Comparison of ENCODE assay signal across 8 cellular contexts in genomic region chr1:172895050-172895460, GRCh38.
A peak's percentile ranks its signal among the peaks of the same experiment; 100 is the strongest.
DNase-seq lines count a peak whose midpoint lies in the region; ATAC-seq and TF ChIP-seq lines count a peak whose summit lies in the region.

No MANE protein-coding gene starts in this region.

- WGBS in neuronal stem cell (ENCODE audit: extremely low coverage in 2 of 2, insufficient read length in 2 of 2, insufficient replicate concordance in 1 of 2), 2 donors = no CpG with 5 or more reads among the region's 5 CpGs

- no peak overlapping the region for H3K27ac ChIP-seq in neuronal stem cell (replicated peaks; ENCODE audit: low read length)

- H3K4me1 ChIP-seq in neuronal stem cell (ENCODE audit: control insufficient read depth in 2 of 2, insufficient read depth in 1 of 2, low read depth in 1 of 2, low read length in 2 of 2) = peaks cover 0 to 2% of the 10 kb centered on the region in 2 donors

- peaks cover 38% of the 10 kb centered on the region for H3K27me3 Mint-ChIP-seq in activated CD4-positive, alpha-beta T cell treated with anti-CD3 and anti-CD28 coated beads, Interleukin-2, amount 10 ng/mL, durations not matched to agents 24 days and 14 days
- H3K27me3 Mint-ChIP-seq in T-helper 1 cell treated with Interleukin-12 subunit alpha and Interleukin-12 subunit beta and Interleukin-4 antibody, amounts not matched to agents 30 μg/mL and 1 μg/mL, for 36 hours (ENCODE audit: low read depth) = peaks cover 42% of the 10 kb centered on the region
- peaks cover 0 to 2% of the 10 kb centered on the region in 2 donors for H3K27me3 Mint-ChIP-seq in natural killer cell (ENCODE audit: low read depth in 2 of 2)

- no peak overlapping the region for H2AK5ac ChIP-seq in neuronal stem cell (ENCODE audit: low read depth, low read length)

- no peak overlapping the region for H3K4me3 ChIP-seq in neuronal stem cell (ENCODE audit: low read length in 2 of 2)

- no peak overlapping the region for H2BK15ac ChIP-seq in neuronal stem cell (ENCODE audit: low read length)

- no peak overlapping the region for H2AFZ ChIP-seq in neuronal stem cell (ENCODE audit: low read length)

- H3K27ac Mint-ChIP-seq in activated CD4-positive, alpha-beta T cell treated with anti-CD3 and anti-CD28 coated beads, Interleukin-2, amount 10 ng/mL, durations not matched to agents 24 days and 14 days = peak overlapping the region; percentile 14
- peak overlapping the region; percentile 58 for H3K27ac Mint-ChIP-seq in T-helper 1 cell treated with Interleukin-12 subunit alpha and Interleukin-12 subunit beta and Interleukin-4 antibody, amounts not matched to agents 30 μg/mL and 1 μg/mL, for 36 hours
- peak overlapping the region; percentile 56 to 80 for H3K27ac Mint-ChIP-seq in natural killer cell

- no peak overlapping the region for H2BK12ac ChIP-seq in neuronal stem cell (ENCODE audit: low read length)

- no peaks in the 10 kb centered on the region for H3K79me1 ChIP-seq in neuronal stem cell (ENCODE audit: low read depth, low read length)

- peaks cover 38% of the 10 kb centered on the region for H3K4me1 Mint-ChIP-seq in activated CD4-positive, alpha-beta T cell treated with anti-CD3 and anti-CD28 coated beads, Interleukin-2, amount 10 ng/mL, durations not matched to agents 24 days and 14 days
- H3K4me1 Mint-ChIP-seq in T-helper 1 cell treated with Interleukin-12 subunit alpha and Interleukin-12 subunit beta and Interleukin-4 antibody, amounts not matched to agents 30 μg/mL and 1 μg/mL, for 36 hours (ENCODE audit: low read depth) = peaks cover 26% of the 10 kb centered on the region
- peaks cover 17% of the 10 kb centered on the region in 2 donors for H3K4me1 Mint-ChIP-seq in natural killer cell

- no peak overlapping the region for H4K8ac ChIP-seq in neuronal stem cell (ENCODE audit: low read depth, low read length)

- H3K9ac ChIP-seq in neuronal stem cell (ENCODE audit: low read depth, low read length, poor library complexity) = no peak overlapping the region

- no peak overlapping the region for H4K91ac ChIP-seq in neuronal stem cell (ENCODE audit: low read depth, low read length, poor library complexity)

- no peak overlapping the region for H3K14ac ChIP-seq in neuronal stem cell (ENCODE audit: low read length)

- H3K27me3 ChIP-seq in neuronal stem cell (ENCODE audit: control insufficient read depth in 3 of 3, insufficient read depth in 3 of 3, low read depth in 1 of 3, low read length in 3 of 3) = no peaks in the 10 kb centered on the region

- TF ChIP-seq CTCF in natural killer cell (IDR thresholded peaks at IDR 0.05) = no peak

- H3K23ac ChIP-seq in neuronal stem cell (ENCODE audit: low read depth, low read length, poor library complexity) = no peak overlapping the region

- ATAC-seq in HG02678 (IDR thresholded peaks at IDR 0.05; ENCODE audit: unreplicated experiment) (peak; percentile 70), natural killer cell (peak; percentile 85 to 97 (median 94))

- H3K9me3 ChIP-seq in neuronal stem cell (replicated peaks in 1 of 2; ENCODE audit: control insufficient read depth in 2 of 2, insufficient read depth in 1 of 2, low read depth in 1 of 2, low read length in 2 of 2) = no peaks in the 10 kb centered on the region

- no peak overlapping the region for H3K18ac ChIP-seq in neuronal stem cell (ENCODE audit: low read length)

- H3K36me3 Mint-ChIP-seq in activated CD4-positive, alpha-beta T cell treated with anti-CD3 and anti-CD28 coated beads, Interleukin-2, amount 10 ng/mL, durations not matched to agents 24 days and 14 days (ENCODE audit: low read depth) = no peaks in the 10 kb centered on the region
- H3K36me3 Mint-ChIP-seq in T-helper 1 cell treated with Interleukin-12 subunit alpha and Interleukin-12 subunit beta and Interleukin-4 antibody, amounts not matched to agents 30 μg/mL and 1 μg/mL, for 36 hours (ENCODE audit: low read depth) = peaks cover 7% of the 10 kb centered on the region
- H3K36me3 Mint-ChIP-seq in natural killer cell = no peaks in the 10 kb centered on the region

- DNase-seq in activated CD4-positive, alpha-beta T cell treated with anti-CD3 and anti-CD28 coated beads, Interleukin-2, amount 10 ng/mL, durations not matched to agents 24 days and 14 days = peak; percentile 82
- DNase-seq in activated CD4-positive, alpha-beta T cell treated with anti-CD3 and anti-CD28 coated beads, Interleukin-2, amount 50 U/mL, for 1 hour = no peak
- DNase-seq in natural killer cell (no peak), NCI-H524 treated with DMSO at 0.1 percent for 48 hours (lab: John Stamatoyannopoulos, UW) (no peak), SKM-1 (lab: John Stamatoyannopoulos, UW; ENCODE audit: unreplicated experiment) (no peak), neuronal stem cell (ENCODE audit: low spot score) (no peak)

- no peaks in the 10 kb centered on the region for H3K36me3 ChIP-seq in neuronal stem cell (replicated peaks in 1 of 2; ENCODE audit: control insufficient read depth in 2 of 2, insufficient read depth in 2 of 2, low read length in 2 of 2)

- H3K9me3 Mint-ChIP-seq in activated CD4-positive, alpha-beta T cell treated with anti-CD3 and anti-CD28 coated beads, Interleukin-2, amount 10 ng/mL, durations not matched to agents 24 days and 14 days = peaks cover 17% of the 10 kb centered on the region
- no peaks in the 10 kb centered on the region for H3K9me3 Mint-ChIP-seq in T-helper 1 cell treated with Interleukin-12 subunit alpha and Interleukin-12 subunit beta and Interleukin-4 antibody, amounts not matched to agents 30 μg/mL and 1 μg/mL, for 36 hours
- H3K9me3 Mint-ChIP-seq in natural killer cell = no peaks in the 10 kb centered on the region

- H3K4me2 ChIP-seq in neuronal stem cell (ENCODE audit: insufficient read depth, low read length, poor library complexity, severe bottlenecking) = no peak overlapping the region

- intact Hi-C loops in activated CD4-positive, alpha-beta T cell treated with anti-CD3 and anti-CD28 coated beads, Interleukin-2, amount 10 ng/mL, durations not matched to agents 24 days and 14 days (cut with micrococcal nuclease) = loop anchor here (1.0 to 10.0 kb wide), 11 partner anchors 8 to 1260 kb away; partner anchors contain the start of genes RABGAP1L and TNFSF4
- intact Hi-C loops in natural killer cell (cut with micrococcal nuclease) = loop anchor here (5.0 kb wide), 1 partner anchor 78 kb away; no protein-coding TSS in a partner anchor

- H3K4me3 Mint-ChIP-seq in activated CD4-positive, alpha-beta T cell treated with anti-CD3 and anti-CD28 coated beads, Interleukin-2, amount 10 ng/mL, durations not matched to agents 24 days and 14 days = peak overlapping the region; percentile 72
- H3K4me3 Mint-ChIP-seq in T-helper 1 cell treated with Interleukin-12 subunit alpha and Interleukin-12 subunit beta and Interleukin-4 antibody, amounts not matched to agents 30 μg/mL and 1 μg/mL, for 36 hours = peak overlapping the region; percentile 58
- H3K4me3 Mint-ChIP-seq in natural killer cell = peak overlapping the region; percentile 79

- no peak overlapping the region for H3K4ac ChIP-seq in neuronal stem cell (ENCODE audit: low read length)

- no peak overlapping the region for H2BK120ac ChIP-seq in neuronal stem cell (ENCODE audit: low read depth, low read length)

- H2BK5ac ChIP-seq in neuronal stem cell (ENCODE audit: low read length) = no peak overlapping the region

Comparison
In these comparisons a context has a peak if more than half of its experiments do, and no peak if none do; other contexts are left out.
1. H3K27ac Mint-ChIP-seq: peak in every context shown above with its lines; median percentile 68 in natural killer cell; 58 in T-helper 1 cell treated with Interleukin-12 subunit alpha and Interleukin-12 subunit beta and Interleukin-4 antibody, amounts not matched to agents 30 μg/mL and 1 μg/mL, for 36 hours; 14 in activated CD4-positive, alpha-beta T cell treated with anti-CD3 and anti-CD28 coated beads, Interleukin-2, amount 10 ng/mL, durations not matched to agents 24 days and 14 days.